ENCODE assay signal across 9 cellular contexts in genomic region chr4:8188743-8189550, GRCh38. TPM values are rescaled to one million over a fixed set of nuclear protein-coding genes. Genes with fewer than 3 reads are reported as not detected.
DNase-seq lines count a peak whose midpoint lies in the region; ATAC-seq and TF ChIP-seq lines count a peak whose summit lies in the region.
"Had no signal": no experiment of that assay in that cellular context is flagged by ENCODE, and none has a peak within 500 bp of the region (broad histone marks: within the 10 kb centered on the region; RNA-seq: fewer than 3 reads in every experiment).

No MANE protein-coding gene starts in this region.

- H3K36me3 ChIP-seq in BE2C (no peaks in the 10 kb centered on the region), lower lobe of right lung (no peaks in the 10 kb centered on the region)

- no peaks in the 10 kb centered on the region for H3K27me3 ChIP-seq in BE2C
- no peaks in the 10 kb centered on the region for H3K27me3 ChIP-seq in lower lobe of right lung (ENCODE audit: low read depth)

- H3K27ac ChIP-seq in caudate nucleus (ENCODE audit: low read depth, low read length) (no peak overlapping the region), lower lobe of right lung (peak overlapping the region; percentile 56)

- H3K27me3 Mint-ChIP-seq in activated T-cell treated with anti-CD3 and anti-CD28 coated beads, Interleukin-2, amount 50 U/mL, for 4 hours (ENCODE audit: low read depth), result peaks cover 7% of the 10 kb centered on the region

- TF ChIP-seq CTCF in BE2C (IDR thresholded peaks at IDR 0.05; ENCODE audit: low read depth, low read length) (no peak), lower lobe of right lung (IDR thresholded peaks at IDR 0.05) (no peak)

- no peaks in the 10 kb centered on the region for H3K36me3 Mint-ChIP-seq in activated T-cell treated with anti-CD3 and anti-CD28 coated beads, Interleukin-2, amount 50 U/mL, for 4 hours (ENCODE audit: insufficient read depth)

- H3K4me1 ChIP-seq in BE2C (peaks cover 8% of the 10 kb centered on the region), lower lobe of right lung (peaks cover 48% of the 10 kb centered on the region)

- peak; percentile 82 for ATAC-seq in lower lobe of right lung
- no peak for ATAC-seq in activated T-cell treated with anti-CD3 and anti-CD28 coated beads, Interleukin-2, amount 50 U/mL, for 4 hours
- ATAC-seq in GM18502 (IDR thresholded peaks at IDR 0.05; ENCODE audit: poor library complexity, unreplicated experiment), result no peak

- DNase-seq in BE2C (peak; percentile 72), NCI-H2107 (lab: John Stamatoyannopoulos, UW) (peak; percentile 49), caudate nucleus (lab: John Stamatoyannopoulos, UW) (peak in 38 of 61 donors; percentile 18 to 85 (median 45)), lower lobe of right lung (peak; percentile 82), MV-4-11 (lab: John Stamatoyannopoulos, UW) (no peak)
- no peak for DNase-seq in activated T-cell treated with anti-CD3 and anti-CD28 coated beads, Interleukin-2, amount 50 U/mL, for 4 hours
- no peak for DNase-seq in stimulated activated CD4-positive, alpha-beta T cell treated with anti-CD3 and anti-CD28 coated beads, Interleukin-2, amount 100 ng/mL, for 24 hours

- H3K4me3 Mint-ChIP-seq in activated T-cell treated with anti-CD3 and anti-CD28 coated beads, Interleukin-2, amount 50 U/mL, for 4 hours, result no peak overlapping the region

- intact Hi-C loops in lower lobe of right lung (cut with DNase I), result no loop called here

- no peak overlapping the region for H3K4me3 ChIP-seq in BE2C (ENCODE audit: low read depth, low read length)
- H3K4me3 ChIP-seq in lower lobe of right lung, result no peak overlapping the region

- peaks cover 3% of the 10 kb centered on the region for H3K4me1 Mint-ChIP-seq in activated T-cell treated with anti-CD3 and anti-CD28 coated beads, Interleukin-2, amount 50 U/mL, for 4 hours (ENCODE audit: low read depth)

- H3K9me3 Mint-ChIP-seq in activated T-cell treated with anti-CD3 and anti-CD28 coated beads, Interleukin-2, amount 50 U/mL, for 4 hours, result no peaks in the 10 kb centered on the region

- H3K9me3 ChIP-seq in BE2C (no peaks in the 10 kb centered on the region), lower lobe of right lung (no peaks in the 10 kb centered on the region)

RNA-seq across cellular contexts. Expression of gene SH3TC1, which starts 10.1 kb away (rescaled TPM):
- polyA plus RNA-seq in BE2C (2012; ENCODE audit: insufficient read depth, insufficient read length, low read depth), result 43.1 TPM
- 73.1 TPM for total RNA-seq in lower lobe of right lung
- total RNA-seq in activated T-cell treated with anti-CD3 and anti-CD28 coated beads, Interleukin-2, amount 50 U/mL, for 4 hours, result 1 to 10 TPM; 3.0 to 8.8 (median 4.0) TPM

RNA-seq across cellular contexts. Expression of gene ABLIM2, which starts 30.3 kb away (rescaled TPM):
- 10.1 TPM for polyA plus RNA-seq in BE2C (2012; ENCODE audit: insufficient read depth, insufficient read length, low read depth)
- total RNA-seq in lower lobe of right lung, result 5.2 TPM
- under 1 TPM; 0.26 to 0.54 (median 0.30) TPM for total RNA-seq in activated T-cell treated with anti-CD3 and anti-CD28 coated beads, Interleukin-2, amount 50 U/mL, for 4 hours
- polyA plus RNA-seq: AG04450 had no signal

Comparison
In these comparisons a context has a peak if more than half of its experiments do, and no peak if none do; other contexts are left out.
1. DNase-seq: peak in BE2C (single experiment), NCI-H2107 (single experiment), caudate nucleus (38 of 61) and lower lobe of right lung (single experiment); none in activated T-cell treated with anti-CD3 and anti-CD28 coated beads, Interleukin-2, amount 50 U/mL, for 4 hours (single experiment), stimulated activated CD4-positive, alpha-beta T cell treated with anti-CD3 and anti-CD28 coated beads, Interleukin-2, amount 100 ng/mL, for 24 hours (0 of 2) and MV-4-11 (single experiment).
2. ATAC-seq: peak in lower lobe of right lung (2 of 2); none in activated T-cell treated with anti-CD3 and anti-CD28 coated beads, Interleukin-2, amount 50 U/mL, for 4 hours (0 of 2) and GM18502 (single experiment).